Comparison of ENCODE assay signal across 24 cellular contexts in genomic region chr2:233334915-233335314, GRCh38. TPM values are rescaled to one million over a fixed set of nuclear protein-coding genes. Genes with fewer than 3 reads are reported as not detected.
DNase-seq lines count a peak whose midpoint lies in the region; ATAC-seq, FAIRE-seq and TF ChIP-seq lines count a peak whose summit lies in the region.
"Had no signal": no experiment of that assay in that cellular context is flagged by ENCODE, and none has a peak within 500 bp of the region (broad histone marks: within the 10 kb centered on the region; RNA-seq: fewer than 3 reads in every experiment).

No MANE protein-coding gene starts in this region.

- H3K27me3 Mint-ChIP-seq in activated CD8-positive, alpha-beta T cell treated with anti-CD3 and anti-CD28 coated beads for 36 hours = no peaks in the 10 kb centered on the region
- peaks cover 6% of the 10 kb centered on the region for H3K27me3 Mint-ChIP-seq in activated CD8-positive, alpha-beta T cell treated with anti-CD3 and anti-CD28 coated beads, Interleukin-2, amount 10 ng/mL, durations not matched to agents 7 days and 5 days (ENCODE audit: low read depth)
- peaks cover 2% of the 10 kb centered on the region for H3K27me3 Mint-ChIP-seq in IgD-negative memory B cell

- peak overlapping the region; percentile 30 for H4K91ac ChIP-seq in H1 (replicated peaks; ENCODE audit: insufficient read length, low read length)

- H3K9me3 ChIP-seq in H1 (ENCODE audit: insufficient read depth in 2 of 2, low read depth in 1 of 2, low read length in 1 of 2) = no peaks in the 10 kb centered on the region
- no peaks in the 10 kb centered on the region for H3K9me3 ChIP-seq in neutrophil
- H3K9me3 ChIP-seq in small intestine (ENCODE audit: control insufficient read depth, low read depth) = no peaks in the 10 kb centered on the region

- TF ChIP-seq CTCF in activated CD8-positive, alpha-beta T cell treated with anti-CD3 and anti-CD28 coated beads for 36 hours (IDR thresholded peaks at IDR 0.05) = no peak
- TF ChIP-seq CTCF in H1 (IDR thresholded peaks at IDR 0.05; ENCODE audit: control extremely low read depth in 1 of 3, insufficient read depth in 1 of 3, low read depth in 1 of 3, low read length in 3 of 3) = no peak
- no peak for TF ChIP-seq CTCF in neutrophil (IDR thresholded peaks at IDR 0.05)

- no peak overlapping the region for H3K14ac ChIP-seq in H1 (ENCODE audit: insufficient read length)

- H2BK12ac ChIP-seq in H1 (ENCODE audit: low read depth, low read length) = no peak overlapping the region

- peaks cover 0 to 4% (median 2%) of the 10 kb centered on the region in 4 experiments; a peak in 1 of 7 replicates for H3K4me1 ChIP-seq in H1 (replicated peaks in 1 of 4; ENCODE audit: control insufficient read depth in 3 of 4, insufficient read depth in 4 of 4, low read length in 3 of 4)
- peaks cover 67 to 68% of the 10 kb centered on the region in 2 experiments for H3K4me1 ChIP-seq in neutrophil (ENCODE audit: control insufficient read depth in 1 of 2, insufficient read depth in 1 of 2, low read depth in 1 of 2, low read length in 1 of 2)
- H3K4me1 ChIP-seq in small intestine (ENCODE audit: control insufficient read depth in 2 of 2, insufficient read depth in 1 of 2, low read depth in 1 of 2, low read length in 1 of 2) = peaks cover 2 to 6% of the 10 kb centered on the region in 2 donors

- no peaks in the 10 kb centered on the region for H3K23me2 ChIP-seq in H1 (ENCODE audit: low read depth, low read length)

- no peak overlapping the region for H2AFZ ChIP-seq in H1 (ENCODE audit: low read length)

- DNase-seq in activated CD8-positive, alpha-beta T cell treated with anti-CD3 and anti-CD28 coated beads for 36 hours = no peak
- DNase-seq in activated CD8-positive, alpha-beta T cell treated with anti-CD3 and anti-CD28 coated beads, Interleukin-2, amount 10 ng/mL, durations not matched to agents 7 days and 5 days = no peak
- DNase-seq in H1 (ENCODE audit: low read depth in 1 of 2, low spot score in 2 of 2) = no peak
- DNase-seq in NCI-H226 = no peak
- no peak for DNase-seq in small intestine
- DNase-seq in middle frontal gyrus (ENCODE audit: extremely low spot score, low spot score) = no peak
- DNase-seq: ACHN, DMS53, GDM1, GOT3, KBM-7, NCI-H1092, NCI-H1436, NCI-H187 treated with DMSO at 0.1 percent for 48 hours, NCI-H2107, NCI-H510A, SIG-M5 had no signal

- H3K79me2 ChIP-seq in H1 (ENCODE audit: control insufficient read depth in 1 of 2, insufficient read depth in 2 of 2, low read length in 2 of 2) = no peaks in the 10 kb centered on the region

- H2BK15ac ChIP-seq in H1 (ENCODE audit: low read length) = no peak overlapping the region

- H4K20me1 ChIP-seq in H1 (replicated peaks in 1 of 2; ENCODE audit: control insufficient read depth in 1 of 2, insufficient read depth in 2 of 2, low read length in 2 of 2) = no peaks in the 10 kb centered on the region

- TF ChIP-seq POLR2A in H1 (IDR thresholded peaks at IDR 0.05; ENCODE audit: control extremely low read depth in 1 of 2, low read depth in 2 of 2, low read length in 2 of 2) = no peak

- H3K36me3 ChIP-seq in H1 (ENCODE audit: control insufficient read depth in 2 of 4, insufficient read depth in 4 of 4, low read length in 3 of 4) (no peaks in the 10 kb centered on the region), neutrophil (no peaks in the 10 kb centered on the region), small intestine (ENCODE audit: control insufficient read depth in 2 of 2, insufficient read depth in 2 of 2, low read length in 2 of 2) (no peaks in the 10 kb centered on the region)

- no peak for TF ChIP-seq EP300 in H1 (IDR thresholded peaks at IDR 0.05; ENCODE audit: borderline replicate concordance in 1 of 2, low read depth in 2 of 2, low read length in 2 of 2)

- no peak overlapping the region for H2BK120ac ChIP-seq in H1 (replicated peaks; ENCODE audit: low read depth, low read length)

- ATAC-seq in activated CD8-positive, alpha-beta T cell treated with anti-CD3 and anti-CD28 coated beads for 36 hours = no peak
- no peak for ATAC-seq in activated CD8-positive, alpha-beta T cell treated with anti-CD3 and anti-CD28 coated beads, Interleukin-2, amount 10 ng/mL, durations not matched to agents 7 days and 5 days
- ATAC-seq: Panc1 had no signal

- 0 out of 2 replicates have a peak overlapping the region, but pooled peaks have one; percentile 13 for H2AK5ac ChIP-seq in H1 (ENCODE audit: low read depth, low read length)

- H3K27me3 ChIP-seq in H1 (replicated peaks in 1 of 4; ENCODE audit: control insufficient read depth in 3 of 4, extremely low read depth in 1 of 4, insufficient read depth in 3 of 4, low read length in 3 of 4) (peaks cover 0 to 46% (median 23%) of the 10 kb centered on the region in 4 experiments; a peak in 5 of 7 replicates), neutrophil (no peaks in the 10 kb centered on the region), small intestine (ENCODE audit: control insufficient read depth in 2 of 2, insufficient read depth in 2 of 2, low read length in 2 of 2) (no peaks in the 10 kb centered on the region)

- TF ChIP-seq RAD21 in H1 (IDR thresholded peaks at IDR 0.05 in 1 of 2, conservative IDR thresholded peaks at IDR 0.05 in 1 of 2; ENCODE audit: low read depth in 2 of 2, low read length in 2 of 2) = no peak

- no peak overlapping the region for H4K8ac ChIP-seq in H1 (ENCODE audit: extremely low read depth, insufficient read depth, low read length)

- H3K4me2 ChIP-seq in H1 (ENCODE audit: insufficient read depth in 1 of 2, low read depth in 2 of 2, low read length in 2 of 2) = no peak overlapping the region

- peaks cover 42% of the 10 kb centered on the region for H3K4me1 Mint-ChIP-seq in activated CD8-positive, alpha-beta T cell treated with anti-CD3 and anti-CD28 coated beads for 36 hours (ENCODE audit: low read depth)
- H3K4me1 Mint-ChIP-seq in activated CD8-positive, alpha-beta T cell treated with anti-CD3 and anti-CD28 coated beads, Interleukin-2, amount 10 ng/mL, durations not matched to agents 7 days and 5 days (ENCODE audit: low read depth) = peaks cover 68% of the 10 kb centered on the region
- peaks cover 46 to 64% (median 54%) of the 10 kb centered on the region in 3 donors for H3K4me1 Mint-ChIP-seq in IgD-negative memory B cell

- no peak overlapping the region for H4K5ac ChIP-seq in H1 (ENCODE audit: insufficient read length, low read depth, low read length)

- H3K4me3 Mint-ChIP-seq in activated CD8-positive, alpha-beta T cell treated with anti-CD3 and anti-CD28 coated beads for 36 hours = no peak overlapping the region
- H3K4me3 Mint-ChIP-seq in activated CD8-positive, alpha-beta T cell treated with anti-CD3 and anti-CD28 coated beads, Interleukin-2, amount 10 ng/mL, durations not matched to agents 7 days and 5 days = no peak overlapping the region
- H3K4me3 Mint-ChIP-seq in IgD-negative memory B cell = no peak overlapping the region

- H3K56ac ChIP-seq in H1 (replicated peaks; ENCODE audit: insufficient read length, low read depth, low read length) = no peak overlapping the region

- no peak overlapping the region; the same call in 1 of the 2 replicates for H2BK5ac ChIP-seq in H1 (ENCODE audit: low read depth, low read length)

- intact Hi-C loops in activated CD8-positive, alpha-beta T cell treated with anti-CD3 and anti-CD28 coated beads for 36 hours (cut with micrococcal nuclease) = no loop called here

- H3K27ac Mint-ChIP-seq in activated CD8-positive, alpha-beta T cell treated with anti-CD3 and anti-CD28 coated beads for 36 hours = peak overlapping the region; percentile 24
- no peak overlapping the region for H3K27ac Mint-ChIP-seq in activated CD8-positive, alpha-beta T cell treated with anti-CD3 and anti-CD28 coated beads, Interleukin-2, amount 10 ng/mL, durations not matched to agents 7 days and 5 days
- peak overlapping the region in 2 of 3 donors; percentile 71 to 76 for H3K27ac Mint-ChIP-seq in IgD-negative memory B cell

- no peaks in the 10 kb centered on the region for H3K79me1 ChIP-seq in H1 (ENCODE audit: low read depth, low read length)

- no peak overlapping the region for H3K27ac ChIP-seq in H1 (ENCODE audit: low read depth, low read length)
- peak overlapping the region; percentile 98 for H3K27ac ChIP-seq in neutrophil
- H3K27ac ChIP-seq in small intestine (ENCODE audit: low read depth in 1 of 2, low read length in 1 of 2) = no peak overlapping the region
- H3K27ac ChIP-seq: 22Rv1, C4-2B had no signal

- CTCF ChIA-PET in activated CD8-positive, alpha-beta T cell treated with anti-CD3 and anti-CD28 coated beads for 36 hours (lab: Charles Lee) = interaction anchor here (1.1 kb wide), 1 partner anchor 13 kb away, joined by 3 read pairs; no protein-coding TSS in a partner anchor
- CTCF ChIA-PET in activated CD8-positive, alpha-beta T cell treated with anti-CD3 and anti-CD28 coated beads, Interleukin-2, amount 10 ng/mL, durations not matched to agents 7 days and 5 days (lab: Charles Lee) = interaction anchor here (1.1 to 1.6 kb wide), 2 partner anchors 19 to 50 kb away, joined by 3 to 5 read pairs; no protein-coding TSS in a partner anchor
- CTCF ChIA-PET in H1 (lab: Charles Lee; ENCODE audit: partially characterized antibody) = no interaction called here

- POLR2A ChIA-PET in activated CD8-positive, alpha-beta T cell treated with anti-CD3 and anti-CD28 coated beads for 36 hours (lab: Charles Lee) = interaction anchor here (0.6 kb wide), 1 partner anchor 103 kb away, joined by 3 read pairs; no protein-coding TSS in a partner anchor
- POLR2A ChIA-PET in activated CD8-positive, alpha-beta T cell treated with anti-CD3 and anti-CD28 coated beads, Interleukin-2, amount 10 ng/mL, durations not matched to agents 7 days and 5 days (lab: Charles Lee) = no interaction called here
- POLR2A ChIA-PET in H1 (lab: Charles Lee; ENCODE audit: partially characterized antibody) = no interaction called here

- no peak overlapping the region for H3K4ac ChIP-seq in H1 (replicated peaks; ENCODE audit: insufficient read length, low read depth, low read length)

- no peak overlapping the region for H3K23ac ChIP-seq in H1 (ENCODE audit: insufficient read length)

- no peak overlapping the region for H3K18ac ChIP-seq in H1 (ENCODE audit: extremely low read depth, low read length)

- H3K9ac ChIP-seq in H1 (replicated peaks in 1 of 4; ENCODE audit: extremely low read depth in 1 of 4, low read depth in 3 of 4, low read length in 3 of 4) = no peak overlapping the region

- peaks cover 3% of the 10 kb centered on the region for H3K36me3 Mint-ChIP-seq in activated CD8-positive, alpha-beta T cell treated with anti-CD3 and anti-CD28 coated beads for 36 hours (ENCODE audit: low read depth)
- H3K36me3 Mint-ChIP-seq in activated CD8-positive, alpha-beta T cell treated with anti-CD3 and anti-CD28 coated beads, Interleukin-2, amount 10 ng/mL, durations not matched to agents 7 days and 5 days (ENCODE audit: low read depth) = peaks cover 6% of the 10 kb centered on the region
- H3K36me3 Mint-ChIP-seq in IgD-negative memory B cell = no peaks in the 10 kb centered on the region

- H2BK20ac ChIP-seq in H1 (ENCODE audit: low read length) = no peak overlapping the region

- WGBS in H1 (ENCODE audit: extremely low coverage in 1 of 2, insufficient coverage in 1 of 2, insufficient read length in 1 of 2, insufficient replicate concordance in 2 of 2, low coverage in 1 of 2, low lambda C conversion rate in 2 of 2, missing lambda C conversion rate in 1 of 2), 2 experiments = 95% methylated on average over 11 of the region's 11 CpGs; no CpG with 5 or more reads in 1 of the 2 experiments
- 91 to 97% (median 91%) methylated on average over 11 of the region's 11 CpGs for WGBS in small intestine, 3 donors

- FAIRE-seq in H1 (lab: Jason Lieb, UNC) (no peak), small intestine (lab: Jason Lieb, UNC) (no peak)
- FAIRE-seq: D721Med, GM18507 had no signal

- peaks cover 3% of the 10 kb centered on the region for H3K9me3 Mint-ChIP-seq in activated CD8-positive, alpha-beta T cell treated with anti-CD3 and anti-CD28 coated beads for 36 hours
- H3K9me3 Mint-ChIP-seq in activated CD8-positive, alpha-beta T cell treated with anti-CD3 and anti-CD28 coated beads, Interleukin-2, amount 10 ng/mL, durations not matched to agents 7 days and 5 days (ENCODE audit: insufficient read depth) = no peaks in the 10 kb centered on the region
- H3K9me3 Mint-ChIP-seq in IgD-negative memory B cell = no peaks in the 10 kb centered on the region

- H3K4me3 ChIP-seq in H1 (ENCODE audit: extremely low read depth in 1 of 4, insufficient read depth in 2 of 4, low read depth in 3 of 4, low read length in 4 of 4) (no peak overlapping the region), neutrophil (ENCODE audit: low read depth in 1 of 2, low read length in 1 of 2) (no peak overlapping the region), small intestine (ENCODE audit: low read depth in 1 of 2, low read length in 2 of 2) (no peak overlapping the region)

RNA-seq across cellular contexts. Expression of gene DGKD, which starts 19.4 kb away (rescaled TPM):
- total RNA-seq in activated CD8-positive, alpha-beta T cell treated with anti-CD3 and anti-CD28 coated beads for 36 hours = 10 to 100 TPM; 89.6 to 99.5 TPM
- total RNA-seq in activated CD8-positive, alpha-beta T cell treated with anti-CD3 and anti-CD28 coated beads, Interleukin-2, amount 10 ng/mL, durations not matched to agents 7 days and 5 days = 10 to 100 TPM; 92.1 to 94.2 TPM
- polyA plus RNA-seq in IgD-negative memory B cell (44.9 TPM), H1 (2011; rRNA removed) (7.7 and 16.6 TPM in 2 replicates), small intestine (10 to 100 TPM; 32.4 to 54.3 (median 41.6) TPM)
- total RNA-seq in H1 (2021; fragmentation: NEBNext Ultra II Directional; extraction: Animal tissue kit (Norgen Biotek cat#: 25700)) = 30.9 and 31.3 TPM in 2 replicates
- 13.0 TPM for polyA plus RNA-seq in H1 (2011; cell fraction: cytosol; rRNA removed)
- 71.8 TPM for polyA plus RNA-seq in H1 (2011; cell fraction: nucleus; rRNA removed)
- 11.2 to 22.9 TPM (median 14.6 TPM) in 4 replicates for polyA plus RNA-seq in H1 (2012, experiment 1 of 2)
- polyA plus RNA-seq in H1 (2012, experiment 2 of 2) = 9.4 TPM
- polyA plus RNA-seq in H1 (2013, experiment 1 of 2) = 8.8 TPM
- 8.9 TPM for polyA plus RNA-seq in H1 (2013, experiment 2 of 2)
- polyA minus RNA-seq in H1 (2011; rRNA and poly(A)+ RNA removed) = 33.2 and 44.4 TPM in 2 replicates
- polyA minus RNA-seq in H1 (2011; cell fraction: cytosol; rRNA and poly(A)+ RNA removed) = 13.4 TPM
- polyA minus RNA-seq in H1 (2011; cell fraction: nucleus; rRNA and poly(A)+ RNA removed) = 21.6 TPM

RNA-seq across cellular contexts. Expression of gene SAG, which starts 27.3 kb away (rescaled TPM):
- total RNA-seq in activated CD8-positive, alpha-beta T cell treated with anti-CD3 and anti-CD28 coated beads for 36 hours = not detected
- total RNA-seq in activated CD8-positive, alpha-beta T cell treated with anti-CD3 and anti-CD28 coated beads, Interleukin-2, amount 10 ng/mL, durations not matched to agents 7 days and 5 days = under 1 TPM in 1 of 2 experiments, not detected in 1; 0.05 TPM
- polyA plus RNA-seq in IgD-negative memory B cell = not detected
- total RNA-seq in H1 (2021; fragmentation: NEBNext Ultra II Directional; extraction: Animal tissue kit (Norgen Biotek cat#: 25700)) = not detected in 2 replicates
- polyA plus RNA-seq in H1 (2011; rRNA removed) = not detected in 2 replicates
- polyA plus RNA-seq in H1 (2011; cell fraction: cytosol; rRNA removed) = not detected
- polyA plus RNA-seq in H1 (2011; cell fraction: nucleus; rRNA removed) = not detected
- not detected in 4 replicates for polyA plus RNA-seq in H1 (2012, experiment 1 of 2)
- polyA plus RNA-seq in H1 (2012, experiment 2 of 2) = not detected
- not detected for polyA plus RNA-seq in H1 (2013, experiment 1 of 2)
- polyA plus RNA-seq in H1 (2013, experiment 2 of 2) = not detected
- not detected in 2 replicates for polyA minus RNA-seq in H1 (2011; rRNA and poly(A)+ RNA removed)
- not detected for polyA minus RNA-seq in H1 (2011; cell fraction: cytosol; rRNA and poly(A)+ RNA removed)
- polyA minus RNA-seq in H1 (2011; cell fraction: nucleus; rRNA and poly(A)+ RNA removed) = not detected
- not detected for polyA plus RNA-seq in small intestine
